In the genomic region with DNA sequence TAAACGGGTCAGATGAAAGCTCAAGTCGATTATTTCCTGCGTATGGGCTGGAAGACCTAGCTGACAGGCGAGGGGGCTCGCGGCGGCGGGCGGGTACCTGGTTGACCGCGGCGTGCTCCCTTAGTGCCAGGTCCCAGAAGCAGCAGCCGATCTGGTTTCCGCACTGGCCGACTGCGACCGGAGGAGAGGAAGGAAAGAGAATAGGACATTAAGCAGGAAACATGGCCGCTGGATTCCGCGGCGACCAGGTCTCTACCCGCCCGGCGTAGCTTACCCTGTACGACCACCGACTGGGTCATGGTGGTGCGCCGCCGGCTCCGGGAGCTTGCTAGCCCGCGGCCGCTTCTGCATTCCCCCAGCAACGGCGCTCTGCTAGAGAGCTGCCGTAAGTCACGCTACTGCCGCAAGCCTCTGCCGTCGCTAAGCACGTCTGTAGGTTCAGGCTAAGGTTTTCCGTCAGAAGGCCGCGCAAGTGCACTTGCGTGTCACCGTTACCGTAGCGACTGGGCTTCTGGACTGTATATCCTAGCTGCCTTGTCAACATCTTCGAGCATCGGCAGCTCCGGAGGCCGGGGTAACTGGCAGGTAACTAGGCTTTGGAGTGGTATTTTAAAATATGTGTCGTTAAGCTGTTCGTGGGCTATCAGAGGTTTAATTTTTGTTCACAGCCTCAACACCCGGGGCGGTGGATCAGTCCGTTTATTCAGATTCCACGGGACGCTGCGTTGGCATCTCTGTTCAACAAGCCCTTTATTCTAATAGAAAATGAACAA, we compare ENCODE assay signal across 8 cellular contexts. TPM values are rescaled to one million over a fixed set of nuclear protein-coding genes. Genes with fewer than 3 reads are reported as not detected.
DNase-seq lines count a peak whose midpoint lies in the region; ATAC-seq and TF ChIP-seq lines count a peak whose summit lies in the region.

A gene with protein sequence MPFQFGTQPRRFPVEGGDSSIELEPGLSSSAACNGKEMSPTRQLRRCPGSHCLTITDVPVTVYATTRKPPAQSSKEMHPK (plus strand): TSS at position 456 of the 773 bp plus-strand sequence. CDS start 11,693 bp downstream, outside the sequence.
A gene with protein sequence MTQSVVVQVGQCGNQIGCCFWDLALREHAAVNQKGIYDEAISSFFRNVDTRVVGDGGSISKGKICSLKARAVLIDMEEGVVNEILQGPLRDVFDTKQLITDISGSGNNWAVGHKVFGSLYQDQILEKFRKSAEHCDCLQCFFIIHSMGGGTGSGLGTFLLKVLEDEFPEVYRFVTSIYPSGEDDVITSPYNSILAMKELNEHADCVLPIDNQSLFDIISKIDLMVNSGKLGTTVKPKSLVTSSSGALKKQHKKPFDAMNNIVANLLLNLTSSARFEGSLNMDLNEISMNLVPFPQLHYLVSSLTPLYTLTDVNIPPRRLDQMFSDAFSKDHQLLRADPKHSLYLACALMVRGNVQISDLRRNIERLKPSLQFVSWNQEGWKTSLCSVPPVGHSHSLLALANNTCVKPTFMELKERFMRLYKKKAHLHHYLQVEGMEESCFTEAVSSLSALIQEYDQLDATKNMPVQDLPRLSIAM (minus strand): TSS at position 347 of the 773 bp plus-strand sequence. CDS start 48 bp downstream, at position 299.

- H3K27ac Mint-ChIP-seq in GM23338 (no peak within 1 kb of the TSS), nephron progenitor cell (no peak within 1 kb of the TSS)
- H3K27ac Mint-ChIP-seq in activated T-helper 2 cell treated with anti-CD3 and anti-CD28 coated beads, Interferon-gamma antibody, Interleukin-2, Interleukin-4, amounts not matched to agents 10 μg/mL and 5 μg/mL and 100 μg/mL, durations not matched to agents 14 hours and 24 hours and 36 hours: no peak within 1 kb of the TSS
- no peak within 1 kb of the TSS for H3K27ac Mint-ChIP-seq in stimulated activated naive CD8-positive, alpha-beta T cell treated with anti-CD3 and anti-CD28 coated beads, Interleukin-15, amount 100 ng/mL, for 72 hours

- DNase-seq in EL (peak; percentile 96), GM23338 (ENCODE audit: low spot score) (peak; percentile 98), LHCN-M2 (ENCODE audit: low read depth) (peak; percentile 95), RPMI7951 (ENCODE audit: low read depth) (peak; percentile 97), fibroblast of the conjunctiva (ENCODE audit: low read depth) (peak; percentile 99), nephron progenitor cell (peak; percentile 87)
- DNase-seq in activated T-helper 2 cell treated with anti-CD3 and anti-CD28 coated beads, Interferon-gamma antibody, Interleukin-2, Interleukin-4, amounts not matched to agents 10 μg/mL and 5 μg/mL and 100 μg/mL, durations not matched to agents 14 hours and 24 hours and 36 hours (ENCODE audit: low spot score): peak; percentile 87
- peak; percentile 84 to 94 for DNase-seq in stimulated activated naive CD8-positive, alpha-beta T cell treated with anti-CD3 and anti-CD28 coated beads, Interleukin-15, amount 100 ng/mL, for 72 hours

- TF ChIP-seq CTCF in GM23338 (conservative IDR thresholded peaks at IDR 0.05; ENCODE audit: low read depth in 2 of 2) (no peak), nephron progenitor cell (IDR thresholded peaks at IDR 0.05) (no peak)

- H3K9me2 ChIP-seq in GM23338 (ENCODE audit: insufficient read depth): no peaks in the 10 kb centered on the region

- peak within 1 kb of the TSS; percentile 79 for H3K4me2 ChIP-seq in GM23338

- H3K4me3 Mint-ChIP-seq in GM23338 (no peak within 1 kb of the TSS), nephron progenitor cell (no peak within 1 kb of the TSS)
- no peak within 1 kb of the TSS for H3K4me3 Mint-ChIP-seq in activated T-helper 2 cell treated with anti-CD3 and anti-CD28 coated beads, Interferon-gamma antibody, Interleukin-2, Interleukin-4, amounts not matched to agents 10 μg/mL and 5 μg/mL and 100 μg/mL, durations not matched to agents 14 hours and 24 hours and 36 hours (ENCODE audit: low read depth)
- no peak within 1 kb of the TSS for H3K4me3 Mint-ChIP-seq in stimulated activated naive CD8-positive, alpha-beta T cell treated with anti-CD3 and anti-CD28 coated beads, Interleukin-15, amount 100 ng/mL, for 72 hours

- no peaks in the 10 kb centered on the region for H3K27me3 ChIP-seq in GM23338 (ENCODE audit: insufficient read depth)

- 0 out of 2 replicates have a peak within 1 kb of the TSS, but pooled peaks have one; percentile 8 for H3K27ac ChIP-seq in GM23338 (ENCODE audit: low read depth)

- H3K36me3 ChIP-seq in GM23338 (ENCODE audit: insufficient read depth): no peaks in the 10 kb centered on the region

- H4K20me1 ChIP-seq in GM23338 (replicated peaks; ENCODE audit: insufficient read depth): no peaks in the 10 kb centered on the region

- H3K27me3 Mint-ChIP-seq in GM23338 (ENCODE audit: insufficient read depth, low read depth, poor library complexity): no peaks in the 10 kb centered on the region
- H3K27me3 Mint-ChIP-seq in activated T-helper 2 cell treated with anti-CD3 and anti-CD28 coated beads, Interferon-gamma antibody, Interleukin-2, Interleukin-4, amounts not matched to agents 10 μg/mL and 5 μg/mL and 100 μg/mL, durations not matched to agents 14 hours and 24 hours and 36 hours (ENCODE audit: low read depth): peaks cover 24% of the 10 kb centered on the region
- peaks cover 16% of the 10 kb centered on the region for H3K27me3 Mint-ChIP-seq in nephron progenitor cell (ENCODE audit: low read depth, poor library complexity)
- H3K27me3 Mint-ChIP-seq in stimulated activated naive CD8-positive, alpha-beta T cell treated with anti-CD3 and anti-CD28 coated beads, Interleukin-15, amount 100 ng/mL, for 72 hours: no peaks in the 10 kb centered on the region

- H3K36me3 Mint-ChIP-seq in GM23338 (ENCODE audit: low read depth): peaks cover 12% of the 10 kb centered on the region; the same call in 2 of the 3 replicates
- H3K36me3 Mint-ChIP-seq in activated T-helper 2 cell treated with anti-CD3 and anti-CD28 coated beads, Interferon-gamma antibody, Interleukin-2, Interleukin-4, amounts not matched to agents 10 μg/mL and 5 μg/mL and 100 μg/mL, durations not matched to agents 14 hours and 24 hours and 36 hours (ENCODE audit: low read depth): peaks cover 11% of the 10 kb centered on the region
- peaks cover 21% of the 10 kb centered on the region for H3K36me3 Mint-ChIP-seq in nephron progenitor cell (ENCODE audit: low read depth)

- ATAC-seq in GM23338: peak; percentile 98
- ATAC-seq in stimulated activated naive CD8-positive, alpha-beta T cell treated with anti-CD3 and anti-CD28 coated beads, Interleukin-15, amount 100 ng/mL, for 72 hours: peak; percentile 98

- intact Hi-C loops in activated T-helper 2 cell treated with anti-CD3 and anti-CD28 coated beads, Interferon-gamma antibody, Interleukin-2, Interleukin-4, amounts not matched to agents 10 μg/mL and 5 μg/mL and 100 μg/mL, durations not matched to agents 14 hours and 24 hours and 36 hours (cut with micrococcal nuclease): loop anchor here (1.0 to 2.0 kb wide), 6 partner anchors 29 to 828 kb away; a partner anchor contains a TSS

- H3K79me2 ChIP-seq in GM23338 (replicated peaks; ENCODE audit: insufficient read depth): no peaks in the 10 kb centered on the region

- 0 out of 2 replicates have a peak, but pooled peaks cover 6% of the 10 kb centered on the region for H3K4me1 ChIP-seq in GM23338 (ENCODE audit: insufficient read depth)

- H3K4me3 ChIP-seq in GM23338: peak within 1 kb of the TSS; percentile 65

- peak within 1 kb of the TSS; percentile 80 for H2AFZ ChIP-seq in GM23338

- H3F3A ChIP-seq in GM23338 (replicated peaks; ENCODE audit: low read depth): no peaks in the 10 kb centered on the region

- H3K4me1 Mint-ChIP-seq in GM23338 (peaks cover 2% of the 10 kb centered on the region; the same call in 1 of the 3 replicates), nephron progenitor cell (peaks cover 9% of the 10 kb centered on the region)
- peaks cover 8% of the 10 kb centered on the region for H3K4me1 Mint-ChIP-seq in activated T-helper 2 cell treated with anti-CD3 and anti-CD28 coated beads, Interferon-gamma antibody, Interleukin-2, Interleukin-4, amounts not matched to agents 10 μg/mL and 5 μg/mL and 100 μg/mL, durations not matched to agents 14 hours and 24 hours and 36 hours (ENCODE audit: low read depth)
- peaks cover 9% of the 10 kb centered on the region for H3K4me1 Mint-ChIP-seq in stimulated activated naive CD8-positive, alpha-beta T cell treated with anti-CD3 and anti-CD28 coated beads, Interleukin-15, amount 100 ng/mL, for 72 hours

- H3K9me3 Mint-ChIP-seq in GM23338: no peaks in the 10 kb centered on the region
- no peaks in the 10 kb centered on the region for H3K9me3 Mint-ChIP-seq in activated T-helper 2 cell treated with anti-CD3 and anti-CD28 coated beads, Interferon-gamma antibody, Interleukin-2, Interleukin-4, amounts not matched to agents 10 μg/mL and 5 μg/mL and 100 μg/mL, durations not matched to agents 14 hours and 24 hours and 36 hours
- H3K9me3 Mint-ChIP-seq in nephron progenitor cell: no peaks in the 10 kb centered on the region
- H3K9me3 Mint-ChIP-seq in stimulated activated naive CD8-positive, alpha-beta T cell treated with anti-CD3 and anti-CD28 coated beads, Interleukin-15, amount 100 ng/mL, for 72 hours: no peaks in the 10 kb centered on the region

TF ChIP-seq in GM23338, 12 proteins besides CTCF, POLR2A, EP300 and RAD21:
- peak; percentile 52; the same call in 1 of the 2 replicates for TF ChIP-seq CREB1 (CRISPR knock-in tag; IDR thresholded peaks at IDR 0.05; ENCODE audit: low read depth)
- TF ChIP-seq ZNF114 (CRISPR knock-in tag; IDR thresholded peaks at IDR 0.05): no peak
- peak; percentile 86 for TF ChIP-seq POLR2AphosphoS5 (IDR thresholded peaks at IDR 0.05; ENCODE audit: low read depth)
TF ChIP-seq in GM23338: peak in this region for 2.

RNA-seq across cellular contexts. Expression of the first gene that starts in this region (rescaled TPM):
- 4.4 and 4.7 TPM in 2 replicates for total RNA-seq in GM23338 (2014; rRNA removed; shearing (Covaris generic))
- polyA plus RNA-seq in GM23338 (2016; fragmentation: Nextera tagmentation; extraction: Ambion mirVana): 26.3 and 32.9 TPM in 2 replicates
- total RNA-seq in LHCN-M2 (2014; rRNA removed): 7.8 and 9.7 TPM in 2 replicates
- polyA plus RNA-seq in LHCN-M2 (2012): 32.4 TPM
- total RNA-seq in RPMI7951 (2014; rRNA removed; shearing (Covaris generic)): 22.5 and 22.6 TPM in 2 replicates
- total RNA-seq in activated T-helper 2 cell treated with anti-CD3 and anti-CD28 coated beads, Interferon-gamma antibody, Interleukin-2, Interleukin-4, amounts not matched to agents 10 μg/mL and 5 μg/mL and 100 μg/mL, durations not matched to agents 14 hours and 24 hours and 36 hours: 1.1 and 3.1 TPM in 2 replicates

RNA-seq across cellular contexts. Expression of the second gene that starts in this region (rescaled TPM):
- total RNA-seq in GM23338 (2014; rRNA removed; shearing (Covaris generic)): 24.7 and 27.7 TPM in 2 replicates
- 24.2 and 26.3 TPM in 2 replicates for polyA plus RNA-seq in GM23338 (2016; fragmentation: Nextera tagmentation; extraction: Ambion mirVana)
- 11.2 and 13.3 TPM in 2 replicates for total RNA-seq in LHCN-M2 (2014; rRNA removed)
- polyA plus RNA-seq in LHCN-M2 (2012): 3.9 TPM
- total RNA-seq in RPMI7951 (2014; rRNA removed; shearing (Covaris generic)): 23.1 and 24.5 TPM in 2 replicates
- total RNA-seq in activated T-helper 2 cell treated with anti-CD3 and anti-CD28 coated beads, Interferon-gamma antibody, Interleukin-2, Interleukin-4, amounts not matched to agents 10 μg/mL and 5 μg/mL and 100 μg/mL, durations not matched to agents 14 hours and 24 hours and 36 hours: 21.0 and 24.3 TPM in 2 replicates

Comparison
In these comparisons a context has a peak if more than half of its experiments do, and no peak if none do; other contexts are left out.
1. Peak in every context shown above with its lines: DNase-seq, ATAC-seq, H3K4me3 ChIP-seq and H3K27ac ChIP-seq.